Comparison of ENCODE assay signal across 10 cellular contexts in the genomic region with DNA sequence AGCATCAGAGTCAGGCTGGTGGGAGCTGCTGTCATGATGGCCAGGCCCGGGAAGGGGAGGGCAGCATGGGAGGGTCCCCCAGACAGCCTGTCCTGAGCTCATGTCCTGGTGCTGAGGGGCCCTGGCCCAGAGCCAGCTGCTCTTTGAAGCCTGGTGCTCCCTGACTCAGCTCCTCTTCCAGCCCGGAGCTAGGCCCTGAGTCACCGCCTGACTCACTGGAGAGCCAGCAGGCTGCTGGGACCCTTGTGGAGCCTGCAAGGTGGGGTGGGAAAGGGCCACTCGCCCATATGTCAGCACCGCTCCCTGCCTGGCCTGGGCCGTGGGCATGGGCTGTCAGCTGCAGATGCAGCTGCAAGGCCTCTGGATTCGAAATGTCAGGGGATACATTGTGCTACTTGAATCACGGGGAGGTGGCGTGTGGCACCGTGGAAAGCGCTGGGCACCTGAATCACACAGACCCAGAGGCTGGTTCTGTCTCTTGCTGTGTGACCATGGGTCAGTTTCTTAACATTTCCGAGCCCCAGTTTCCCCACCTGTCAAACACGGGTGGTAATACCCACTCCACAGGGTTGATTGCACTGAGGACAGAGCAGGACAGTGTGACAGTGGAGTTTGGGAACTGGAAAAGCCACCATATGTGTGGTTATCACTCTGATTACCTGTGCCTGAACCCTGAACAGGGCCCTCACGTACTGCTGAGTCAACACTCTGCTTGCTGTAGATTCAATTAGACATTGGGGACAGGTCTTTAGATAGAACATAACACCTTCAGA. TPM values are rescaled to one million over a fixed set of nuclear protein-coding genes. Genes with fewer than 3 reads are reported as not detected.
DNase-seq lines count a peak whose midpoint lies in the region; ATAC-seq, FAIRE-seq and TF ChIP-seq lines count a peak whose summit lies in the region.
"Had no signal": no experiment of that assay in that cellular context is flagged by ENCODE, and none has a peak within 500 bp of the region (broad histone marks: within the 10 kb centered on the region; RNA-seq: fewer than 3 reads in every experiment).

No MANE protein-coding gene starts in this region.

- FAIRE-seq in HepG2 (lab: Jason Lieb, UNC): no peak
- FAIRE-seq: frontal cortex had no signal

- ATAC-seq in HepG2: peak; percentile 37
- no peak for ATAC-seq in right lobe of liver
- no peak for ATAC-seq in HG02798 (IDR thresholded peaks at IDR 0.05; ENCODE audit: poor library complexity, unreplicated experiment)

- H3K79me2 ChIP-seq in HepG2 (ENCODE audit: insufficient read depth, low read length): no peaks in the 10 kb centered on the region

- no peak overlapping the region for H2AFZ ChIP-seq in HepG2 (ENCODE audit: low read length)

- TF ChIP-seq POLR2A in HepG2 (IDR thresholded peaks at IDR 0.05; ENCODE audit: insufficient read depth in 1 of 2, low read depth in 2 of 2, low read length in 2 of 2) (no peak), right lobe of liver (IDR thresholded peaks at IDR 0.05) (no peak)

- H4K20me1 ChIP-seq in HepG2 (ENCODE audit: insufficient read depth, low read length): no peaks in the 10 kb centered on the region

- DNase-seq in HepG2 (ENCODE audit: low spot score): peak; percentile 28
- DNase-seq in right lobe of liver: no peak
- peak; percentile 76 for DNase-seq in T1000 (lab: John Stamatoyannopoulos, UW)
- peak; percentile 84 to 93 for DNase-seq in foreskin fibroblast
- no peak for DNase-seq in cerebellum (ENCODE audit: low spot score)
- DNase-seq in DMS 273 (lab: John Stamatoyannopoulos, UW; ENCODE audit: unreplicated experiment): no peak
- no peak for DNase-seq in activated gamma-delta T cell (lab: John Stamatoyannopoulos, UW)
- DNase-seq: activated naive CD4-positive, alpha-beta T cell treated with anti-CD3 and anti-CD28 coated beads, Interleukin-2, amount 50 U/mL, for 16 hours had no signal

- WGBS in HepG2 (ENCODE audit: low lambda C conversion rate): 6% methylated on average over 7 of the region's 14 CpGs
- WGBS in right lobe of liver (ENCODE audit: insufficient coverage, low coverage, low lambda C conversion rate, missing lambda C conversion rate): 60% methylated on average over 1 of the region's 14 CpGs

- H3K27ac ChIP-seq in HepG2 (ENCODE audit: extremely low read length, insufficient read depth, low read length): no peak overlapping the region
- H3K27ac ChIP-seq in right lobe of liver: no peak overlapping the region

- CTCF ChIA-PET in HepG2 (lab: Yijun Ruan, JAX; ENCODE audit: low intra/inter-chr PET ratio, low total read pairs): no interaction called here

- H3K4me3 ChIP-seq in HepG2 (replicated peaks in 1 of 3; ENCODE audit: insufficient read depth in 1 of 3, low read depth in 2 of 3, low read length in 3 of 3) (no peak overlapping the region), right lobe of liver (no peak overlapping the region), foreskin fibroblast (ENCODE audit: low read depth in 1 of 2, low read length in 2 of 2) (no peak overlapping the region)

- no peak overlapping the region for H3K4me2 ChIP-seq in HepG2 (ENCODE audit: low read depth, low read length)

- no peak overlapping the region for H3K9ac ChIP-seq in HepG2 (ENCODE audit: insufficient read depth, low read depth, low read length)

- in situ Hi-C loops in HepG2 (cut with HindIII; ENCODE audit: extremely low pct_ligation_motif_present, low pct_unique_long_range_greater_than_20kb): no loop called here

- TF ChIP-seq CTCF in HepG2 (CRISPR knock-in tag; IDR thresholded peaks at IDR 0.05) (no peak), right lobe of liver (IDR thresholded peaks at IDR 0.05) (no peak), foreskin fibroblast (IDR thresholded peaks at IDR 0.05; ENCODE audit: low read depth, low read length) (no peak)

- TF ChIP-seq RAD21 in HepG2 (CRISPR knock-in tag; IDR thresholded peaks at IDR 0.05): no peak

- POLR2A ChIA-PET in HepG2 (lab: Yijun Ruan, JAX): no interaction called here

- BruUV-seq in HepG2 (replicated peaks; lab: Mats Ljungman, UMichigan): no TSS peak

- H3K4me1 ChIP-seq in HepG2 (ENCODE audit: insufficient read depth, low read length): no peaks in the 10 kb centered on the region
- H3K4me1 ChIP-seq in right lobe of liver: no peaks in the 10 kb centered on the region

- TF ChIP-seq EP300 in HepG2 (IDR thresholded peaks at IDR 0.05; ENCODE audit: low read depth in 2 of 2, low read length in 2 of 2): no peak
- TF ChIP-seq EP300 in HepG2 (CRISPR knock-in tag; IDR thresholded peaks at IDR 0.05; ENCODE audit: borderline replicate concordance): no peak

- H3K27me3 ChIP-seq in HepG2 (ENCODE audit: control insufficient read depth in 1 of 2, insufficient read depth in 2 of 2, low read length in 2 of 2) (peaks cover 9 to 52% of the 10 kb centered on the region in 2 experiments; a peak in 4 of 5 replicates), right lobe of liver (no peaks in the 10 kb centered on the region)

- no peaks in the 10 kb centered on the region for H3K9me3 ChIP-seq in HepG2 (ENCODE audit: low read length)
- H3K9me3 ChIP-seq in right lobe of liver: no peaks in the 10 kb centered on the region

- intact Hi-C loops in HepG2 (cut with micrococcal nuclease; ENCODE audit: unreplicated experiment): no loop called here
- intact Hi-C loops in right lobe of liver (cut with DNase I): no loop called here

- H3K36me3 ChIP-seq in HepG2 (replicated peaks in 1 of 2; ENCODE audit: control insufficient read depth in 1 of 2, insufficient read depth in 2 of 2, low read length in 2 of 2): no peaks in the 10 kb centered on the region
- no peaks in the 10 kb centered on the region for H3K36me3 ChIP-seq in right lobe of liver

RNA-seq across cellular contexts. Expression of a gene that starts 4.4 kb away (rescaled TPM):
- total RNA-seq in HepG2 (2016; rRNA removed; fragmentation: Illumina TruSeq; extraction: Trizol) (not detected in 2 replicates), right lobe of liver (under 1 TPM in 1 of 6 experiments, not detected in 5; 0.06 TPM), cerebellum (0.91 TPM)
- not detected in 2 replicates for total RNA-seq in HepG2 (2016; cell fraction: cytosol; rRNA removed; fragmentation: Illumina TruSeq; extraction: Trizol; ENCODE audit: low read depth)
- total RNA-seq in HepG2 (2016; cell fraction: insoluble cytoplasmic fraction; rRNA removed; fragmentation: Illumina TruSeq; extraction: Trizol): not detected in 2 replicates
- not detected in 2 replicates for total RNA-seq in HepG2 (2016; cell fraction: membrane; rRNA removed; fragmentation: Illumina TruSeq; extraction: Trizol)
- total RNA-seq in HepG2 (2016; cell fraction: nucleus; rRNA removed; fragmentation: Illumina TruSeq; extraction: Trizol): not detected in 2 replicates
- polyA plus RNA-seq in HepG2 (2011; rRNA removed): not detected in 2 replicates
- not detected in 2 replicates for polyA plus RNA-seq in HepG2 (2011; cell fraction: cytosol; rRNA removed)
- 0.02 TPM in 2 replicates for polyA plus RNA-seq in HepG2 (2011; cell fraction: nucleus; rRNA removed)
- polyA plus RNA-seq in HepG2 (2012): 0.03 TPM in 1 of 2 replicates, not detected in the other
- polyA plus RNA-seq in HepG2 (2016; cell fraction: cytosol; fragmentation: Illumina TruSeq; extraction: Trizol; ENCODE audit: low read depth): not detected in 2 replicates
- not detected in 2 replicates for polyA plus RNA-seq in HepG2 (2016; cell fraction: insoluble cytoplasmic fraction; fragmentation: Illumina TruSeq; extraction: Trizol; ENCODE audit: low read depth)
- polyA plus RNA-seq in HepG2 (2016; cell fraction: membrane; fragmentation: Illumina TruSeq; extraction: Trizol; ENCODE audit: low read depth): not detected in 2 replicates
- not detected in 2 replicates for polyA plus RNA-seq in HepG2 (2016; cell fraction: nucleus; fragmentation: Illumina TruSeq; extraction: Trizol; ENCODE audit: insufficient read depth, low read depth)
- polyA minus RNA-seq in HepG2 (2011; rRNA and poly(A)+ RNA removed; ENCODE audit: low replicate concordance): 0.04 and 0.05 TPM in 2 replicates
- polyA minus RNA-seq in HepG2 (2011; cell fraction: cytosol; rRNA and poly(A)+ RNA removed): not detected in 2 replicates
- not detected in 2 replicates for polyA minus RNA-seq in HepG2 (2011; cell fraction: nucleus; rRNA and poly(A)+ RNA removed)

RNA-seq across cellular contexts. Expression of a gene that starts 42.4 kb away (rescaled TPM):
- total RNA-seq in HepG2 (2016; rRNA removed; fragmentation: Illumina TruSeq; extraction: Trizol): 81.3 and 88.2 TPM in 2 replicates
- 128 and 142 TPM in 2 replicates for total RNA-seq in HepG2 (2016; cell fraction: cytosol; rRNA removed; fragmentation: Illumina TruSeq; extraction: Trizol; ENCODE audit: low read depth)
- total RNA-seq in HepG2 (2016; cell fraction: insoluble cytoplasmic fraction; rRNA removed; fragmentation: Illumina TruSeq; extraction: Trizol): 77.0 and 92.6 TPM in 2 replicates
- 138 and 159 TPM in 2 replicates for total RNA-seq in HepG2 (2016; cell fraction: membrane; rRNA removed; fragmentation: Illumina TruSeq; extraction: Trizol)
- total RNA-seq in HepG2 (2016; cell fraction: nucleus; rRNA removed; fragmentation: Illumina TruSeq; extraction: Trizol): 32.9 and 36.8 TPM in 2 replicates
- polyA plus RNA-seq in HepG2 (2011; rRNA removed): 44.3 and 47.8 TPM in 2 replicates
- polyA plus RNA-seq in HepG2 (2011; cell fraction: cytosol; rRNA removed): 48.9 and 72.7 TPM in 2 replicates
- 39.6 and 43.4 TPM in 2 replicates for polyA plus RNA-seq in HepG2 (2011; cell fraction: nucleus; rRNA removed)
- polyA plus RNA-seq in HepG2 (2012): 22.5 and 32.4 TPM in 2 replicates
- 155 and 179 TPM in 2 replicates for polyA plus RNA-seq in HepG2 (2016; cell fraction: cytosol; fragmentation: Illumina TruSeq; extraction: Trizol; ENCODE audit: low read depth)
- 84.3 and 101 TPM in 2 replicates for polyA plus RNA-seq in HepG2 (2016; cell fraction: insoluble cytoplasmic fraction; fragmentation: Illumina TruSeq; extraction: Trizol; ENCODE audit: low read depth)
- polyA plus RNA-seq in HepG2 (2016; cell fraction: membrane; fragmentation: Illumina TruSeq; extraction: Trizol; ENCODE audit: low read depth): 130 and 146 TPM in 2 replicates
- polyA plus RNA-seq in HepG2 (2016; cell fraction: nucleus; fragmentation: Illumina TruSeq; extraction: Trizol; ENCODE audit: insufficient read depth, low read depth): 72.3 and 78.7 TPM in 2 replicates
- 8.8 and 14.5 TPM in 2 replicates for polyA minus RNA-seq in HepG2 (2011; rRNA and poly(A)+ RNA removed; ENCODE audit: low replicate concordance)
- polyA minus RNA-seq in HepG2 (2011; cell fraction: cytosol; rRNA and poly(A)+ RNA removed): 7.8 and 8.0 TPM in 2 replicates
- polyA minus RNA-seq in HepG2 (2011; cell fraction: nucleus; rRNA and poly(A)+ RNA removed): 12.2 and 13.9 TPM in 2 replicates
- total RNA-seq in right lobe of liver: 100 to 1,000 TPM in 2 of 6 experiments, 10 to 100 TPM in 4; 31.0 to 104 (median 32.8) TPM
- 18.0 TPM for total RNA-seq in cerebellum

RNA-seq across cellular contexts. Expression of a gene that starts 54.6 kb away (rescaled TPM):
- total RNA-seq in HepG2 (2016; rRNA removed; fragmentation: Illumina TruSeq; extraction: Trizol): 442 and 486 TPM in 2 replicates
- total RNA-seq in HepG2 (2016; cell fraction: cytosol; rRNA removed; fragmentation: Illumina TruSeq; extraction: Trizol; ENCODE audit: low read depth): 489 and 519 TPM in 2 replicates
- 409 and 471 TPM in 2 replicates for total RNA-seq in HepG2 (2016; cell fraction: insoluble cytoplasmic fraction; rRNA removed; fragmentation: Illumina TruSeq; extraction: Trizol)
- total RNA-seq in HepG2 (2016; cell fraction: membrane; rRNA removed; fragmentation: Illumina TruSeq; extraction: Trizol): 1,028 and 1,060 TPM in 2 replicates
- total RNA-seq in HepG2 (2016; cell fraction: nucleus; rRNA removed; fragmentation: Illumina TruSeq; extraction: Trizol): 286 and 328 TPM in 2 replicates
- 1,157 and 1,297 TPM in 2 replicates for polyA plus RNA-seq in HepG2 (2011; rRNA removed)
- polyA plus RNA-seq in HepG2 (2011; cell fraction: cytosol; rRNA removed): 1,218 and 1,254 TPM in 2 replicates
- 1,279 and 1,395 TPM in 2 replicates for polyA plus RNA-seq in HepG2 (2011; cell fraction: nucleus; rRNA removed)
- polyA plus RNA-seq in HepG2 (2012): 465 and 610 TPM in 2 replicates
- polyA plus RNA-seq in HepG2 (2016; cell fraction: cytosol; fragmentation: Illumina TruSeq; extraction: Trizol; ENCODE audit: low read depth): 745 and 811 TPM in 2 replicates
- polyA plus RNA-seq in HepG2 (2016; cell fraction: insoluble cytoplasmic fraction; fragmentation: Illumina TruSeq; extraction: Trizol; ENCODE audit: low read depth): 563 and 623 TPM in 2 replicates
- 1,265 and 1,282 TPM in 2 replicates for polyA plus RNA-seq in HepG2 (2016; cell fraction: membrane; fragmentation: Illumina TruSeq; extraction: Trizol; ENCODE audit: low read depth)
- polyA plus RNA-seq in HepG2 (2016; cell fraction: nucleus; fragmentation: Illumina TruSeq; extraction: Trizol; ENCODE audit: insufficient read depth, low read depth): 710 and 725 TPM in 2 replicates
- 242 and 314 TPM in 2 replicates for polyA minus RNA-seq in HepG2 (2011; rRNA and poly(A)+ RNA removed; ENCODE audit: low replicate concordance)
- 175 and 193 TPM in 2 replicates for polyA minus RNA-seq in HepG2 (2011; cell fraction: cytosol; rRNA and poly(A)+ RNA removed)
- polyA minus RNA-seq in HepG2 (2011; cell fraction: nucleus; rRNA and poly(A)+ RNA removed): 213 and 242 TPM in 2 replicates
- 100 to 1,000 TPM; 114 to 187 (median 157) TPM for total RNA-seq in right lobe of liver
- total RNA-seq in cerebellum: 70.2 TPM

Comparison
In these comparisons a context has a peak if more than half of its experiments do, and no peak if none do; other contexts are left out.
1. DNase-seq: peak in HepG2 (single experiment), T1000 (single experiment) and foreskin fibroblast (2 of 2); none in right lobe of liver (0 of 3), cerebellum (single experiment), DMS 273 (single experiment) and activated gamma-delta T cell (single experiment).